30 cellular contexts compared by ENCODE assay signal in the genomic region with DNA sequence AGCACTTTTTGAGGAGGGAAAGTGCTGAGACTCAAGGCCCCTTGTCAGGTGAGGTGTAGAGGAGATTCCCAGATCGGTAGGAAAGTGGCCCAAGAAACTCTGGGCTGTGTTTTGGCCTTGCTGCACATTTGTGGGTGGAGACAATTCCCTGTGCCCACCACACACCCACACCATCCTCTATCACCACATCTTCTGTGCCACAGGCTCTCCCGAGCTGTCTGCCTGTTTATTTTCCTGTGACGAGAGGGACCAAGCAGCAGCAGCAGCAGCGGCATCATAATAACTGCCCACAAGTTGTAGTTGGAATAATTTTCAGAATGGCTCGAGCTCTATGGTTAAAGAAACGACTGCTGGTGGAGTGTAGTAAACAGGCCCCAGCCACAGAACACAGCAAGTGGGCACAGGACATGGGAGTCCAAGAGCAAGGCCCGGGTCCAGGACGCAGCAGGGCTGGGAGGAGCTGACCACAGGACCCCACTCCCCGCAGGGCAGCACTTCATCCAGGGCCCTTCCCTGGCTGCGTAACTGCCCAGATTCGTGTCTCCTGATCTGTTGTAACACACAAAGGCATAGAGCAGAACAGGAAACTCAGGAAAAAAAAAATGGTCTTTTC. TPM values are rescaled to one million over a fixed set of nuclear protein-coding genes. Genes with fewer than 3 reads are reported as not detected.
DNase-seq lines count a peak whose midpoint lies in the region; ATAC-seq lines count a peak whose summit lies in the region.
"Had no signal": no experiment of that assay in that cellular context is flagged by ENCODE, and none has a peak within 500 bp of the region (broad histone marks: within the 10 kb centered on the region; RNA-seq: fewer than 3 reads in every experiment).

No MANE protein-coding gene starts in this region.

- no peaks in the 10 kb centered on the region for H3K9me3 Mint-ChIP-seq in activated naive CD4-positive, alpha-beta T cell treated with anti-CD3 and anti-CD28 coated beads, Interleukin-2, amount 50 U/mL, for 24 hours
- H3K9me3 Mint-ChIP-seq in activated T-helper 2 cell treated with anti-CD3 and anti-CD28 coated beads, Interferon-gamma antibody, Interleukin-2, Interleukin-4, amounts not matched to agents 10 μg/mL and 5 μg/mL and 100 μg/mL, durations not matched to agents 14 hours and 24 hours and 36 hours = no peaks in the 10 kb centered on the region
- H3K9me3 Mint-ChIP-seq in stimulated activated effector memory CD8-positive, alpha-beta T cell treated with anti-CD3 and anti-CD28 coated beads, Interleukin-12 subunit alpha, Interleukin-12 subunit beta, amount 100 ng/mL, for 72 hours = no peaks in the 10 kb centered on the region
- H3K9me3 Mint-ChIP-seq: IgD-negative memory B cell had no signal

- no peaks in the 10 kb centered on the region for H3K27me3 Mint-ChIP-seq in activated naive CD4-positive, alpha-beta T cell treated with anti-CD3 and anti-CD28 coated beads, Interleukin-2, amount 50 U/mL, for 24 hours
- H3K27me3 Mint-ChIP-seq in activated T-helper 2 cell treated with anti-CD3 and anti-CD28 coated beads, Interferon-gamma antibody, Interleukin-2, Interleukin-4, amounts not matched to agents 10 μg/mL and 5 μg/mL and 100 μg/mL, durations not matched to agents 14 hours and 24 hours and 36 hours (ENCODE audit: low read depth) = no peaks in the 10 kb centered on the region

- no peak for ATAC-seq in stimulated activated effector memory CD8-positive, alpha-beta T cell treated with anti-CD3 and anti-CD28 coated beads, Interleukin-12 subunit alpha, Interleukin-12 subunit beta, amount 100 ng/mL, for 72 hours
- ATAC-seq: left ventricle myocardium superior, Panc1 had no signal

- peaks cover 2% of the 10 kb centered on the region for H3K36me3 Mint-ChIP-seq in activated naive CD4-positive, alpha-beta T cell treated with anti-CD3 and anti-CD28 coated beads, Interleukin-2, amount 50 U/mL, for 24 hours
- peaks cover 4% of the 10 kb centered on the region for H3K36me3 Mint-ChIP-seq in activated T-helper 2 cell treated with anti-CD3 and anti-CD28 coated beads, Interferon-gamma antibody, Interleukin-2, Interleukin-4, amounts not matched to agents 10 μg/mL and 5 μg/mL and 100 μg/mL, durations not matched to agents 14 hours and 24 hours and 36 hours (ENCODE audit: low read depth)
- H3K36me3 Mint-ChIP-seq in stimulated activated effector memory CD8-positive, alpha-beta T cell treated with anti-CD3 and anti-CD28 coated beads, Interleukin-12 subunit alpha, Interleukin-12 subunit beta, amount 100 ng/mL, for 72 hours = peaks cover 22% of the 10 kb centered on the region
- H3K36me3 Mint-ChIP-seq: IgD-negative memory B cell had no signal

- H3K27ac Mint-ChIP-seq in activated naive CD4-positive, alpha-beta T cell treated with anti-CD3 and anti-CD28 coated beads, Interleukin-2, amount 50 U/mL, for 24 hours = peak overlapping the region; percentile 63
- peak overlapping the region; percentile 94 for H3K27ac Mint-ChIP-seq in activated T-helper 2 cell treated with anti-CD3 and anti-CD28 coated beads, Interferon-gamma antibody, Interleukin-2, Interleukin-4, amounts not matched to agents 10 μg/mL and 5 μg/mL and 100 μg/mL, durations not matched to agents 14 hours and 24 hours and 36 hours
- peak overlapping the region; percentile 94 for H3K27ac Mint-ChIP-seq in stimulated activated effector memory CD8-positive, alpha-beta T cell treated with anti-CD3 and anti-CD28 coated beads, Interleukin-12 subunit alpha, Interleukin-12 subunit beta, amount 100 ng/mL, for 72 hours

- H3K4me3 Mint-ChIP-seq in activated naive CD4-positive, alpha-beta T cell treated with anti-CD3 and anti-CD28 coated beads, Interleukin-2, amount 50 U/mL, for 24 hours = no peak overlapping the region
- H3K4me3 Mint-ChIP-seq in activated T-helper 2 cell treated with anti-CD3 and anti-CD28 coated beads, Interferon-gamma antibody, Interleukin-2, Interleukin-4, amounts not matched to agents 10 μg/mL and 5 μg/mL and 100 μg/mL, durations not matched to agents 14 hours and 24 hours and 36 hours (ENCODE audit: low read depth) = no peak overlapping the region
- peak overlapping the region; percentile 59 for H3K4me3 Mint-ChIP-seq in stimulated activated effector memory CD8-positive, alpha-beta T cell treated with anti-CD3 and anti-CD28 coated beads, Interleukin-12 subunit alpha, Interleukin-12 subunit beta, amount 100 ng/mL, for 72 hours
- H3K4me3 Mint-ChIP-seq: IgD-negative memory B cell had no signal

- no peaks in the 10 kb centered on the region for H3K36me3 ChIP-seq in KOPT-K1 (ENCODE audit: insufficient read depth, low read length)
- H3K36me3 ChIP-seq: ovary, upper lobe of left lung had no signal

- H3K9me3 ChIP-seq in KOPT-K1 (ENCODE audit: insufficient read depth, low read length, poor library complexity, severe bottlenecking) = no peaks in the 10 kb centered on the region
- H3K9me3 ChIP-seq: ovary, upper lobe of left lung had no signal

- intact Hi-C loops in activated T-helper 2 cell treated with anti-CD3 and anti-CD28 coated beads, Interferon-gamma antibody, Interleukin-2, Interleukin-4, amounts not matched to agents 10 μg/mL and 5 μg/mL and 100 μg/mL, durations not matched to agents 14 hours and 24 hours and 36 hours (cut with micrococcal nuclease) = loop anchor here (10.0 kb wide), 1 partner anchor 680 kb away; the partner anchor contains the start of gene GPR19

- DNase-seq in activated naive CD4-positive, alpha-beta T cell treated with anti-CD3 and anti-CD28 coated beads, Interleukin-2, amount 50 U/mL, for 16 hours = no peak
- DNase-seq in activated T-helper 2 cell treated with anti-CD3 and anti-CD28 coated beads, Interferon-gamma antibody, Interleukin-2, Interleukin-4, amounts not matched to agents 10 μg/mL and 5 μg/mL and 100 μg/mL, durations not matched to agents 14 hours and 24 hours and 36 hours (ENCODE audit: low spot score) = no peak
- no peak for DNase-seq in stimulated activated effector memory CD8-positive, alpha-beta T cell treated with anti-CD3 and anti-CD28 coated beads, Interleukin-12 subunit alpha, Interleukin-12 subunit beta, amount 100 ng/mL, for 72 hours (ENCODE audit: low spot score in 2 of 2)
- DNase-seq in NK-92 (lab: John Stamatoyannopoulos, UW; ENCODE audit: unreplicated experiment) (no peak), DMS 273 (lab: John Stamatoyannopoulos, UW; ENCODE audit: unreplicated experiment) (no peak)
- DNase-seq: activated CD4-positive, CD25-positive, alpha-beta regulatory T cell; activated gamma-delta T cell; amygdala; effector CD8-positive, alpha-beta T cell; erythroblast; glutamatergic neuron; HCEC 1CT; islet precursor cell; left ventricle myocardium superior; NCI-H1105; NCI-H1930; NCI-H526; ovary; SHP77; stimulated activated CD4-positive, alpha-beta T cell treated with anti-CD3 and anti-CD28 coated beads, Interleukin-1b, Interleukin-23, amount 100 ng/mL, for 48 hours; stimulated activated CD8-positive, alpha-beta memory T cell treated with anti-CD3 and anti-CD28 coated beads, Interleukin-4, amount 100 ng/mL, for 48 hours; SW 1271; upper lobe of left lung had no signal

- H3K27ac ChIP-seq in KOPT-K1 (ENCODE audit: low read depth, low read length, poor library complexity, severe bottlenecking) = peak overlapping the region; percentile 13
- H3K27ac ChIP-seq: ovary, upper lobe of left lung had no signal

- peaks cover 60% of the 10 kb centered on the region for H3K4me1 Mint-ChIP-seq in activated naive CD4-positive, alpha-beta T cell treated with anti-CD3 and anti-CD28 coated beads, Interleukin-2, amount 50 U/mL, for 24 hours
- H3K4me1 Mint-ChIP-seq in activated T-helper 2 cell treated with anti-CD3 and anti-CD28 coated beads, Interferon-gamma antibody, Interleukin-2, Interleukin-4, amounts not matched to agents 10 μg/mL and 5 μg/mL and 100 μg/mL, durations not matched to agents 14 hours and 24 hours and 36 hours (ENCODE audit: low read depth) = peaks cover 64% of the 10 kb centered on the region
- H3K4me1 Mint-ChIP-seq in stimulated activated effector memory CD8-positive, alpha-beta T cell treated with anti-CD3 and anti-CD28 coated beads, Interleukin-12 subunit alpha, Interleukin-12 subunit beta, amount 100 ng/mL, for 72 hours = peaks cover 90% of the 10 kb centered on the region

RNA-seq across cellular contexts. Expression of gene BCL2L14, which starts 55.6 kb away (rescaled TPM):
- 1.2 and 1.4 TPM in 2 replicates for total RNA-seq in activated T-helper 2 cell treated with anti-CD3 and anti-CD28 coated beads, Interferon-gamma antibody, Interleukin-2, Interleukin-4, amounts not matched to agents 10 μg/mL and 5 μg/mL and 100 μg/mL, durations not matched to agents 14 hours and 24 hours and 36 hours
- total RNA-seq: left ventricle myocardium superior, mesenteric fat pad, smooth muscle cell, subcutaneous adipose tissue had no signal
